In genomic region chr2:23635666-23636340, GRCh38 we compare ENCODE assay signal across 22 cellular contexts.
"Had no signal": no experiment of that assay in that cellular context is flagged by ENCODE, and none has a peak within 500 bp of the region (broad histone marks: within the 10 kb centered on the region; RNA-seq: fewer than 3 reads in every experiment).

No MANE protein-coding gene starts in this region.

- H3K9me3 ChIP-seq: MG63, SJSA1 had no signal

- H3K4me1 Mint-ChIP-seq: activated B cell treated with CpG ODN at 0.5 μM for 24 hours, T-cell had no signal

- H3K4me3 Mint-ChIP-seq: activated B cell treated with CpG ODN at 0.5 μM for 24 hours; activated CD4-positive, alpha-beta T cell treated with anti-CD3 and anti-CD28 coated beads, Interleukin-2, amount 10 ng/mL, durations not matched to agents 24 days and 14 days; activated naive CD4-positive, alpha-beta T cell treated with anti-CD3 and anti-CD28 coated beads for 36 hours; activated naive CD8-positive, alpha-beta T cell; activated T-cell treated with anti-CD3 and anti-CD28 coated beads, Interleukin-2, amount 50 U/mL, for 4 hours; T-cell had no signal

- H3K27me3 ChIP-seq: MG63, SJSA1 had no signal

- H3K27me3 Mint-ChIP-seq: activated B cell treated with CpG ODN at 0.5 μM for 24 hours; activated CD4-positive, alpha-beta T cell treated with anti-CD3 and anti-CD28 coated beads, Interleukin-2, amount 10 ng/mL, durations not matched to agents 24 days and 14 days; activated naive CD8-positive, alpha-beta T cell; T-cell had no signal

- DNase-seq: activated B cell treated with CpG ODN at 0.5 μM for 24 hours; activated CD4-positive, alpha-beta T cell treated with anti-CD3 and anti-CD28 coated beads for 1 hour; activated CD4-positive, alpha-beta T cell treated with anti-CD3 and anti-CD28 coated beads, Interleukin-2, amount 10 ng/mL, durations not matched to agents 24 days and 14 days; activated CD4-positive, alpha-beta T cell treated with anti-CD3 and anti-CD28 coated beads, Interleukin-2, amount 50 U/mL, for 48 hours; activated CD8-positive, alpha-beta memory T cell treated with anti-CD3 and anti-CD28 coated beads for 24 hours; activated effector memory CD4-positive, alpha-beta T cell treated with anti-CD3 and anti-CD28 coated beads, Interleukin-2, amount 50 U/mL, for 16 hours; activated naive CD4-positive, alpha-beta T cell treated with anti-CD3 and anti-CD28 coated beads for 36 hours; activated T-cell treated with anti-CD3 and anti-CD28 coated beads, Interleukin-2, amount 50 U/mL, for 4 hours; NCI-H1092 treated with DMSO at 0.1 percent for 48 hours; NCI-H1417 treated with DMSO at 0.1 percent for 48 hours; NCI-H1694 treated with DMSO at 0.1 percent for 48 hours; NCI-H2029 treated with DMSO at 0.1 percent for 48 hours; NCI-H345; NCI-H510A; NK-92 treated with Interleukin-12 subunit alpha and Interleukin-12 subunit beta, amount 100 ng/mL, for 24 hours; SHP77; T-cell; T-helper 2 cell; T1000 had no signal

- H3K27ac ChIP-seq: SJSA1 had no signal

- H3K4me3 ChIP-seq: MG63, SJSA1 had no signal

- H3K27ac Mint-ChIP-seq: activated B cell treated with CpG ODN at 0.5 μM for 24 hours; activated CD4-positive, alpha-beta T cell treated with anti-CD3 and anti-CD28 coated beads, Interleukin-2, amount 10 ng/mL, durations not matched to agents 24 days and 14 days; activated naive CD4-positive, alpha-beta T cell treated with anti-CD3 and anti-CD28 coated beads for 36 hours; activated naive CD8-positive, alpha-beta T cell; T-cell had no signal

- ATAC-seq: activated T-cell treated with anti-CD3 and anti-CD28 coated beads, Interleukin-2, amount 50 U/mL, for 4 hours; T-cell had no signal

- H3K9me3 Mint-ChIP-seq: activated B cell treated with CpG ODN at 0.5 μM for 24 hours; activated CD4-positive, alpha-beta T cell treated with anti-CD3 and anti-CD28 coated beads, Interleukin-2, amount 10 ng/mL, durations not matched to agents 24 days and 14 days; activated naive CD4-positive, alpha-beta T cell treated with anti-CD3 and anti-CD28 coated beads for 36 hours; activated T-cell treated with anti-CD3 and anti-CD28 coated beads, Interleukin-2, amount 50 U/mL, for 4 hours; T-cell had no signal

- H3K36me3 ChIP-seq: MG63, SJSA1 had no signal
